ENCODE assay signal across 15 cellular contexts in genomic region chr2:159265171-159265576, GRCh38. TPM values are rescaled to one million over a fixed set of nuclear protein-coding genes. Genes with fewer than 3 reads are reported as not detected.
DNase-seq lines count a peak whose midpoint lies in the region; ATAC-seq and TF ChIP-seq lines count a peak whose summit lies in the region.
"Had no signal": no experiment of that assay in that cellular context is flagged by ENCODE, and none has a peak within 500 bp of the region (broad histone marks: within the 10 kb centered on the region; RNA-seq: fewer than 3 reads in every experiment).

No MANE protein-coding gene starts in this region.

- no peak overlapping the region for H3K23ac ChIP-seq in IMR-90 (ENCODE audit: low read depth, low read length)
- no peak overlapping the region for H3K23ac ChIP-seq in mesenchymal stem cell (ENCODE audit: low read length in 2 of 2)

- peaks cover 71% of the 10 kb centered on the region for H3K79me2 ChIP-seq in DND-41 (ENCODE audit: insufficient read depth, low read length)

- no peak for TF ChIP-seq RAD21 in IMR-90 (IDR thresholded peaks at IDR 0.05; ENCODE audit: low read length)

- H4K5ac ChIP-seq in IMR-90 (ENCODE audit: low read depth, low read length), result no peak overlapping the region

- peaks cover 3 to 5% of the 10 kb centered on the region in 2 experiments; a peak in 1 of 4 replicates for H3K79me1 ChIP-seq in IMR-90 (ENCODE audit: low read depth in 1 of 2, low read length in 2 of 2)
- H3K79me1 ChIP-seq in mesenchymal stem cell (replicated peaks; ENCODE audit: low read length, poor library complexity, severe bottlenecking), result peaks cover 6% of the 10 kb centered on the region

- H3K27ac ChIP-seq in DND-41 (ENCODE audit: low read length), result 0 out of 2 replicates have a peak overlapping the region, but pooled peaks have one; percentile 46
- H3K27ac ChIP-seq in IMR-90 (ENCODE audit: insufficient read depth, low read length), result no peak overlapping the region
- no peak overlapping the region for H3K27ac ChIP-seq in mesenchymal stem cell (ENCODE audit: low read length, poor library complexity, severe bottlenecking)
- no peak overlapping the region for H3K27ac ChIP-seq in coronary artery
- H3K27ac ChIP-seq: BLaER1, Peyer's patch had no signal

- CTCF ChIA-PET in IMR-90 (lab: Yijun Ruan, JAX), result no interaction called here

- dilution Hi-C loops in IMR-90 (cut with HindIII; ENCODE audit: low sequenced_read_pairs, unreplicated experiment), result no loop called here

- TF ChIP-seq POLR2A in IMR-90 (IDR thresholded peaks at IDR 0.05; ENCODE audit: low read depth, low read length), result no peak

- H3K18ac ChIP-seq in IMR-90 (ENCODE audit: low read depth, low read length) (no peak overlapping the region), mesenchymal stem cell (ENCODE audit: low read depth in 1 of 2, low read length in 2 of 2) (no peak overlapping the region)

- H2AK9ac ChIP-seq in IMR-90 (replicated peaks; ENCODE audit: low read depth, low read length, poor library complexity), result no peak overlapping the region

- H2BK5ac ChIP-seq in IMR-90 (ENCODE audit: low read depth, low read length, poor library complexity, severe bottlenecking) (peak overlapping the region; percentile 14), mesenchymal stem cell (ENCODE audit: low read depth, low read length, poor library complexity, severe bottlenecking) (no peak overlapping the region)

- H2BK12ac ChIP-seq in mesenchymal stem cell (ENCODE audit: low read length in 2 of 2), result no peak overlapping the region

- H3K9ac ChIP-seq in DND-41 (ENCODE audit: low read depth, low read length), result no peak overlapping the region
- H3K9ac ChIP-seq in IMR-90 (ENCODE audit: low read depth, low read length), result no peak overlapping the region
- no peak overlapping the region for H3K9ac ChIP-seq in mesenchymal stem cell (ENCODE audit: low read length)
- H3K9ac ChIP-seq: BLaER1 had no signal

- no TSS peak for BruUV-seq in IMR-90 (replicated peaks; lab: Mats Ljungman, UMichigan)

- H2BK20ac ChIP-seq in IMR-90 (ENCODE audit: low read depth, low read length), result no peak overlapping the region

- H3K4me2 ChIP-seq in DND-41 (ENCODE audit: insufficient read depth, low read length) (no peak overlapping the region), IMR-90 (ENCODE audit: low read depth, low read length) (no peak overlapping the region), mesenchymal stem cell (ENCODE audit: low read length, poor library complexity, severe bottlenecking) (no peak overlapping the region)
- H3K4me2 ChIP-seq: BLaER1 had no signal

- no peak overlapping the region for H3K56ac ChIP-seq in IMR-90 (ENCODE audit: extremely low read depth, insufficient read depth, low read length)

- H3K4me3 ChIP-seq in DND-41 (ENCODE audit: low read depth in 1 of 2, low read length in 2 of 2), result no peak overlapping the region
- no peak overlapping the region for H3K4me3 ChIP-seq in IMR-90 (ENCODE audit: insufficient read depth, low read depth, low read length)
- no peak overlapping the region for H3K4me3 ChIP-seq in choroid plexus epithelial cell (ENCODE audit: low read depth, low read length)
- no peak overlapping the region for H3K4me3 ChIP-seq in mesenchymal stem cell (ENCODE audit: insufficient read depth in 1 of 2, low read depth in 1 of 2, low read length in 2 of 2)
- no peak overlapping the region for H3K4me3 ChIP-seq in coronary artery
- H3K4me3 ChIP-seq: BLaER1, Peyer's patch had no signal

- H3K36me3 ChIP-seq in DND-41 (ENCODE audit: insufficient read depth, low read length) (peaks cover 29% of the 10 kb centered on the region), IMR-90 (ENCODE audit: control insufficient read depth, insufficient read depth, low read length) (peaks cover 5% of the 10 kb centered on the region), mesenchymal stem cell (ENCODE audit: control insufficient read depth in 1 of 2, insufficient read depth in 2 of 2, low read depth in 1 of 2, low read length in 2 of 2) (peaks cover 0 to 5% of the 10 kb centered on the region in 2 experiments)

- H3K14ac ChIP-seq in IMR-90 (replicated peaks; ENCODE audit: low read depth, low read length) (no peak overlapping the region), mesenchymal stem cell (ENCODE audit: low read length in 2 of 2) (no peak overlapping the region)

- H4K20me1 ChIP-seq in DND-41 (ENCODE audit: insufficient read depth, low read length), result no peaks in the 10 kb centered on the region; the same call in 1 of the 2 replicates
- no peaks in the 10 kb centered on the region for H4K20me1 ChIP-seq in IMR-90 (ENCODE audit: insufficient read depth, low read length)
- H4K20me1 ChIP-seq: BLaER1 had no signal

- H4K8ac ChIP-seq in IMR-90 (ENCODE audit: low read depth in 2 of 2, low read length in 2 of 2) (no peak overlapping the region), mesenchymal stem cell (ENCODE audit: low read length) (no peak overlapping the region)

- in situ Hi-C loops in IMR-90 (cut with MboI; ENCODE audit: low sequenced_read_pairs), result no loop called here

- H3K9me3 ChIP-seq in DND-41 (ENCODE audit: insufficient read depth, low read length, severe bottlenecking), result no peaks in the 10 kb centered on the region
- H3K9me3 ChIP-seq in IMR-90 (ENCODE audit: control insufficient read depth, insufficient read depth, low read length), result no peaks in the 10 kb centered on the region
- no peaks in the 10 kb centered on the region for H3K9me3 ChIP-seq in mesenchymal stem cell (ENCODE audit: control insufficient read depth, low read length)
- H3K9me3 ChIP-seq: Peyer's patch had no signal

- DNase-seq in DND-41 (no peak), IMR-90 (peak; percentile 76), choroid plexus epithelial cell (ENCODE audit: low read depth) (peak; percentile 62), mesenchymal stem cell (peak; percentile 57), NCI-H2196 (lab: John Stamatoyannopoulos, UW; ENCODE audit: unreplicated experiment) (no peak), coronary artery (ENCODE audit: low spot score) (no peak)
- no peak for DNase-seq in activated T-cell treated with anti-CD3 and anti-CD28 coated beads, Interleukin-2, amount 50 U/mL, for 1 hour
- DNase-seq: activated CD4-positive, alpha-beta memory T cell treated with anti-CD3 and anti-CD28 coated beads for 36 hours; NCI-H2227 treated with DMSO at 0.1 percent for 48 hours; Peyer's patch; stimulated activated CD4-positive, alpha-beta T cell treated with anti-CD3 and anti-CD28 coated beads, Interleukin-4, amount 100 ng/mL, for 24 hours; stimulated activated naive CD8-positive, alpha-beta T cell treated with anti-CD3 and anti-CD28 coated beads, Interleukin-15, amount 100 ng/mL, for 72 hours had no signal

- H3K4ac ChIP-seq in IMR-90 (ENCODE audit: low read depth, low read length) (no peak overlapping the region), mesenchymal stem cell (ENCODE audit: low read depth in 1 of 2, low read length in 2 of 2) (no peak overlapping the region)

- no peak for ATAC-seq in DND-41 (ENCODE audit: insufficient read depth, low read depth)
- peak; percentile 71 for ATAC-seq in IMR-90 (ENCODE audit: low read depth)
- ATAC-seq in HG03565 (IDR thresholded peaks at IDR 0.05; ENCODE audit: unreplicated experiment), result no peak
- ATAC-seq: esophagus mucosa; stimulated activated naive CD8-positive, alpha-beta T cell treated with anti-CD3 and anti-CD28 coated beads, Interleukin-15, amount 100 ng/mL, for 72 hours had no signal

- no peak overlapping the region for H2AFZ ChIP-seq in DND-41 (ENCODE audit: low read depth, low read length)
- H2AFZ ChIP-seq in IMR-90 (replicated peaks; ENCODE audit: low read length, poor library complexity), result no peak overlapping the region
- no peak overlapping the region for H2AFZ ChIP-seq in mesenchymal stem cell (ENCODE audit: low read depth, low read length)

- TF ChIP-seq CTCF in DND-41 (IDR thresholded peaks at IDR 0.05; ENCODE audit: borderline replicate concordance, extremely low read depth, low read length, poor library complexity, severe bottlenecking) (no peak), IMR-90 (conservative IDR thresholded peaks at IDR 0.05; ENCODE audit: low read depth, low read length) (no peak), choroid plexus epithelial cell (conservative IDR thresholded peaks at IDR 0.05; ENCODE audit: low read depth, low read length) (no peak), coronary artery (IDR thresholded peaks at IDR 0.05) (no peak)

- H3K27me3 ChIP-seq in DND-41 (ENCODE audit: insufficient read depth, low read length, poor library complexity) (no peaks in the 10 kb centered on the region), IMR-90 (ENCODE audit: control insufficient read depth, insufficient read depth, low read length) (no peaks in the 10 kb centered on the region), mesenchymal stem cell (ENCODE audit: control insufficient read depth in 1 of 2, insufficient read depth in 1 of 2, low read length in 2 of 2) (no peaks in the 10 kb centered on the region)
- H3K27me3 ChIP-seq: BLaER1, Peyer's patch had no signal

- H3K9me1 ChIP-seq in IMR-90 (ENCODE audit: insufficient read depth, low read length), result 0 out of 2 replicates have a peak, but pooled peaks cover 3% of the 10 kb centered on the region

- H3K4me1 ChIP-seq in DND-41 (ENCODE audit: insufficient read depth, low read length) (no peaks in the 10 kb centered on the region), IMR-90 (ENCODE audit: control insufficient read depth, insufficient read depth, low read length) (peaks cover 8% of the 10 kb centered on the region; the same call in 1 of the 2 replicates), mesenchymal stem cell (ENCODE audit: control insufficient read depth, insufficient read depth, low read depth, low read length) (no peaks in the 10 kb centered on the region)
- H3K4me1 ChIP-seq: BLaER1, Peyer's patch had no signal

- POLR2A ChIA-PET in IMR-90 (lab: Charles Lee; ENCODE audit: unreplicated experiment), result no interaction called here

- H2BK120ac ChIP-seq in IMR-90 (ENCODE audit: low read depth, low read length) (no peak overlapping the region), mesenchymal stem cell (ENCODE audit: low read depth, low read length) (no peak overlapping the region)

- WGBS in IMR-90 (ENCODE audit: extremely low coverage in 2 of 2, insufficient read length in 1 of 2), 2 experiments, result no CpG with 5 or more reads among the region's 1 CpG
- WGBS in mesenchymal stem cell, result 29% methylated on average over 1 of the region's 1 CpG

- H2BK15ac ChIP-seq in IMR-90 (ENCODE audit: low read depth, low read length) (no peak overlapping the region), mesenchymal stem cell (ENCODE audit: low read depth, poor library complexity, severe bottlenecking) (no peak overlapping the region)

- H4K91ac ChIP-seq in IMR-90 (ENCODE audit: insufficient read depth, low read depth, low read length), result no peak overlapping the region
- H4K91ac ChIP-seq in mesenchymal stem cell (ENCODE audit: low read length), result no peak overlapping the region

- intact Hi-C loops in IMR-90 (cut with micrococcal nuclease), result no loop called here

- H2AK5ac ChIP-seq in IMR-90 (ENCODE audit: low read depth, low read length) (no peak overlapping the region), mesenchymal stem cell (ENCODE audit: low read length, severe bottlenecking) (no peak overlapping the region)

RNA-seq across cellular contexts. Expression of gene WDSUB1, which starts 21.3 kb away (rescaled TPM):
- 5.0 and 5.2 TPM in 2 replicates for total RNA-seq in IMR-90 (2012; rRNA removed)
- polyA plus RNA-seq in IMR-90 (2012; rRNA removed), result 3.9 and 4.8 TPM in 2 replicates
- polyA plus RNA-seq in IMR-90 (2012; cell fraction: cytosol; rRNA removed), result 2.3 and 3.0 TPM in 2 replicates
- polyA plus RNA-seq in IMR-90 (2012; cell fraction: nucleus; rRNA removed; ENCODE audit: low replicate concordance), result 2.3 and 4.7 TPM in 2 replicates
- 3.4 TPM for polyA plus RNA-seq in mesenchymal stem cell (2013, experiment 1 of 2)
- 4.4 TPM for polyA plus RNA-seq in mesenchymal stem cell (2013, experiment 2 of 2)

Comparison
In these comparisons a context has a peak if more than half of its experiments do, and no peak if none do; other contexts are left out.
1. DNase-seq: peak in IMR-90 (single experiment), choroid plexus epithelial cell (single experiment) and mesenchymal stem cell (single experiment); none in DND-41 (single experiment), activated T-cell treated with anti-CD3 and anti-CD28 coated beads, Interleukin-2, amount 50 U/mL, for 1 hour (single experiment), NCI-H2196 (single experiment) and coronary artery (single experiment).